16 cellular contexts compared by ENCODE assay signal in genomic region chr10:15763001-15763400, GRCh38.
DNase-seq lines count a peak whose midpoint lies in the region; TF ChIP-seq lines count a peak whose summit lies in the region.
"Had no signal": no experiment of that assay in that cellular context is flagged by ENCODE, and none has a peak within 500 bp of the region (broad histone marks: within the 10 kb centered on the region; RNA-seq: fewer than 3 reads in every experiment).

No MANE protein-coding gene starts in this region.

- TF ChIP-seq CTCF in nephron progenitor cell (IDR thresholded peaks at IDR 0.05) = no peak

- H3K9me3 Mint-ChIP-seq in nephron progenitor cell = no peaks in the 10 kb centered on the region

- DNase-seq in SKM-1 treated with dmso at 0.1 percent for 144 hours (lab: John Stamatoyannopoulos, UW; ENCODE audit: unreplicated experiment) (peak; percentile 62), SKM-1 (lab: John Stamatoyannopoulos, UW; ENCODE audit: unreplicated experiment) (no peak), DMS 273 treated with DMSO at 0.1 percent for 48 hours (lab: John Stamatoyannopoulos, UW) (peak; percentile 35), NCI-H69 (lab: John Stamatoyannopoulos, UW) (peak; percentile 45), nephron progenitor cell (no peak), erythroblast (lab: John Stamatoyannopoulos, UW) (no peak), NCI-H2227 (lab: John Stamatoyannopoulos, UW; ENCODE audit: unreplicated experiment) (no peak)
- DNase-seq: CD8-positive, alpha-beta T cell; DMS153; H9; MV-4-11; NCI-H2029 treated with DMSO at 0.1 percent for 48 hours; NCI-H526 treated with DMSO at 0.1 percent for 48 hours; SIG-M5; T-helper 2 cell had no signal

- peaks cover 7% of the 10 kb centered on the region for H3K27me3 Mint-ChIP-seq in nephron progenitor cell (ENCODE audit: low read depth, poor library complexity)

- no peak for TF ChIP-seq POLR2A in erythroblast (IDR thresholded peaks at IDR 0.05; ENCODE audit: low read length)

- peak overlapping the region; percentile 37 for H3K27ac Mint-ChIP-seq in nephron progenitor cell
- H3K27ac Mint-ChIP-seq: CD8-positive, alpha-beta T cell; GM23338 had no signal

- H3K36me3 Mint-ChIP-seq in nephron progenitor cell (ENCODE audit: low read depth) = no peaks in the 10 kb centered on the region
- H3K36me3 Mint-ChIP-seq: CD8-positive, alpha-beta T cell had no signal

- H3K4me3 Mint-ChIP-seq in nephron progenitor cell = no peak overlapping the region
- H3K4me3 Mint-ChIP-seq: CD8-positive, alpha-beta T cell; GM23338; H9 had no signal

- H3K4me1 Mint-ChIP-seq in nephron progenitor cell = no peaks in the 10 kb centered on the region
- H3K4me1 Mint-ChIP-seq: GM23338, H9 had no signal

Comparison
In these comparisons a context has a peak if more than half of its experiments do, and no peak if none do; other contexts are left out.
1. DNase-seq: peak in SKM-1 treated with dmso at 0.1 percent for 144 hours (single experiment), DMS 273 treated with DMSO at 0.1 percent for 48 hours (single experiment) and NCI-H69 (single experiment); none in SKM-1 (single experiment), nephron progenitor cell (single experiment), erythroblast (0 of 2) and NCI-H2227 (single experiment).